Comparison of ENCODE assay signal across 1 cellular context in genomic region chr10:5659702-5660528, GRCh38.
TF ChIP-seq lines count a peak whose summit lies in the region.

No MANE protein-coding gene starts in this region.

TF ChIP-seq in HepG2, 621 proteins besides CTCF, POLR2A, EP300 and RAD21 (continued from another document and continues in another):
- TF ChIP-seq AKNA (CRISPR knock-in tag; IDR thresholded peaks at IDR 0.05; ENCODE audit: borderline replicate concordance) (no peak), ISX (CRISPR knock-in tag; conservative IDR thresholded peaks at IDR 0.05) (no peak), JARID2 (CRISPR knock-in tag; IDR thresholded peaks at IDR 0.05; ENCODE audit: insufficient replicate concordance) (no peak), KLF9 (CRISPR knock-in tag; IDR thresholded peaks at IDR 0.05; ENCODE audit: low read depth) (no peak), ZNF350 (CRISPR knock-in tag; IDR thresholded peaks at IDR 0.05; ENCODE audit: borderline replicate concordance, low read depth) (peak; percentile 67; the same call in 1 of the 2 replicates), FOXK1 (CRISPR knock-in tag; IDR thresholded peaks at IDR 0.05; ENCODE audit: borderline replicate concordance, low read depth) (peak; percentile 94), PAXIP1 (CRISPR knock-in tag; conservative IDR thresholded peaks at IDR 0.05) (peak; percentile 82), ZFP90 (CRISPR knock-in tag; IDR thresholded peaks at IDR 0.05; ENCODE audit: borderline replicate concordance) (peak; percentile 22; the same call in 1 of the 2 replicates), ZNF609 (CRISPR knock-in tag; IDR thresholded peaks at IDR 0.05; ENCODE audit: borderline replicate concordance) (peak; percentile 67; the same call in 1 of the 2 replicates), SMARCC2 (IDR thresholded peaks at IDR 0.05) (no peak), THAP7 (CRISPR knock-in tag; IDR thresholded peaks at IDR 0.05) (no peak), SNAPC5 (CRISPR knock-in tag; IDR thresholded peaks at IDR 0.05; ENCODE audit: borderline replicate concordance) (no peak), ZNF326 (CRISPR knock-in tag; IDR thresholded peaks at IDR 0.05; ENCODE audit: borderline replicate concordance) (no peak), MNT (IDR thresholded peaks at IDR 0.05) (peak; percentile 87), ZBTB2 (CRISPR knock-in tag; IDR thresholded peaks at IDR 0.05; ENCODE audit: low read depth) (no peak), ZNF883 (CRISPR knock-in tag; IDR thresholded peaks at IDR 0.05; ENCODE audit: not compliant biosample characterization) (no peak), ZNF280D (CRISPR knock-in tag; IDR thresholded peaks at IDR 0.05) (peak; percentile 22; the same call in 1 of the 2 replicates), ZHX2 (IDR thresholded peaks at IDR 0.05; ENCODE audit: low read depth) (peak; percentile 65; the same call in 1 of the 2 replicates), ZHX2 (CRISPR knock-in tag; IDR thresholded peaks at IDR 0.05; ENCODE audit: borderline replicate concordance) (no peak)
